18 cellular contexts compared by ENCODE assay signal in genomic region chr3:158572766-158573060, GRCh38. TPM values are rescaled to one million over a fixed set of nuclear protein-coding genes. Genes with fewer than 3 reads are reported as not detected.
"Had no signal": no experiment of that assay in that cellular context is flagged by ENCODE, and none has a peak within 500 bp of the region (broad histone marks: within the 10 kb centered on the region; RNA-seq: fewer than 3 reads in every experiment).

No MANE protein-coding gene starts in this region.

- DNase-seq: activated B cell treated with CpG ODN at 0.5 μM for 24 hours; activated CD4-positive, alpha-beta T cell treated with anti-CD3 and anti-CD28 coated beads, Interleukin-2, amount 10 ng/mL, durations not matched to agents 24 days and 14 days; activated naive CD4-positive, alpha-beta T cell treated with Interleukin-2 at 50 U/mL for 16 hours; activated naive CD8-positive, alpha-beta T cell treated with anti-CD3 and anti-CD28 coated beads, Interleukin-2, amount 50 U/mL, for 24 hours; effector CD4-positive, alpha-beta T cell; hypothalamus; kidney glomerular epithelial cell; lower lobe of right lung; naive B cell; occipital lobe; T-helper 1 cell; tibial artery had no signal

- H3K4me3 Mint-ChIP-seq: activated B cell treated with CpG ODN at 0.5 μM for 24 hours; activated CD4-positive, alpha-beta T cell treated with anti-CD3 and anti-CD28 coated beads, Interleukin-2, amount 10 ng/mL, durations not matched to agents 24 days and 14 days; activated naive CD8-positive, alpha-beta T cell treated with anti-CD3 and anti-CD28 coated beads, Interleukin-2, amount 50 U/mL, for 24 hours; activated T-helper 1 cell treated with anti-CD3 and anti-CD28 coated beads, Interleukin-12 subunit alpha, Interleukin-12 subunit beta, Interleukin-2, Interleukin-4 antibody, amounts not matched to agents 30 ng/mL and 10 ng/mL and 1 ng/mL, durations not matched to agents 14 hours and 24 hours and 36 hours had no signal

- H3K27ac ChIP-seq: ascending aorta, coronary artery, epithelial cell of prostate, lower lobe of right lung, skin epidermis, tibial artery, vagina had no signal

- ATAC-seq: activated naive CD8-positive, alpha-beta T cell treated with anti-CD3 and anti-CD28 coated beads, Interleukin-2, amount 50 U/mL, for 24 hours; lower lobe of right lung had no signal

- H3K9me3 ChIP-seq: ascending aorta, lower lobe of right lung, tibial artery, vagina had no signal

- H3K36me3 ChIP-seq: ascending aorta, lower lobe of right lung, tibial artery, vagina had no signal

- H3K27me3 ChIP-seq: ascending aorta, tibial artery, vagina had no signal

- H3K27ac Mint-ChIP-seq: activated B cell treated with CpG ODN at 0.5 μM for 24 hours; activated CD4-positive, alpha-beta T cell treated with anti-CD3 and anti-CD28 coated beads, Interleukin-2, amount 10 ng/mL, durations not matched to agents 24 days and 14 days; activated naive CD8-positive, alpha-beta T cell treated with anti-CD3 and anti-CD28 coated beads, Interleukin-2, amount 50 U/mL, for 24 hours; activated T-helper 1 cell treated with anti-CD3 and anti-CD28 coated beads, Interleukin-12 subunit alpha, Interleukin-12 subunit beta, Interleukin-2, Interleukin-4 antibody, amounts not matched to agents 30 ng/mL and 10 ng/mL and 1 ng/mL, durations not matched to agents 14 hours and 24 hours and 36 hours had no signal

- H3K4me3 ChIP-seq: ascending aorta, lower lobe of right lung, skin epidermis, tibial artery, vagina had no signal

- H3K4me1 ChIP-seq: lower lobe of right lung had no signal

- H3K9me3 Mint-ChIP-seq: activated T-helper 1 cell treated with anti-CD3 and anti-CD28 coated beads, Interleukin-12 subunit alpha, Interleukin-12 subunit beta, Interleukin-2, Interleukin-4 antibody, amounts not matched to agents 30 ng/mL and 10 ng/mL and 1 ng/mL, durations not matched to agents 14 hours and 24 hours and 36 hours had no signal

RNA-seq across cellular contexts. Expression of gene MLF1, which starts 1.7 kb away (rescaled TPM):
- total RNA-seq: activated B cell treated with CpG ODN at 0.5 μM for 24 hours had no signal
